25 cellular contexts compared by ENCODE assay signal in the genomic region with DNA sequence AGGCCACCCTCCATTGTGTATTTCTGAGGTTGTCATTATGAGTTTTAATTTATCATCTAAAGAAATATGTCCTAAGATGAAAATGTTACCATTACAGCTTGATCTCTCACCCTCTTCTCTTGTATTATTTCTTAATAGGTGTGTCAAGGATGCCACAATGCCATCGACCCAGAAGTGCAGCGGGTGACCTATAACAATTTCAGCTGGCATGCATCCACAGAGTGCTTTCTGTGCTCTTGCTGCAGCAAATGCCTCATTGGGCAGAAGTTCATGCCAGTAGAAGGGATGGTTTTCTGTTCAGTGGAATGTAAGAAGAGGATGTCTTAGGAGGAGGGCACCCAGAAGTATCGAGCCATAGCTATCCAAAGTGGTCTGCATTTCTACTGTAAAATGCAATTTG.
"Had no signal": no experiment of that assay in that cellular context is flagged by ENCODE, and none has a peak within 500 bp of the region (broad histone marks: within the 10 kb centered on the region; RNA-seq: fewer than 3 reads in every experiment).

No MANE protein-coding gene starts in this region.

- FAIRE-seq: bronchial epithelial cell, K562, TTC549 had no signal

- H3K27ac ChIP-seq: body of pancreas had no signal

- DNase-seq: activated B cell treated with CpG ODN at 0.5 μM for 24 hours; activated CD4-positive, alpha-beta T cell treated with anti-CD3 and anti-CD28 coated beads for 1 hour; activated CD8-positive, alpha-beta memory T cell treated with anti-CD3 and anti-CD28 coated beads, Interleukin-2, amount 10 ng/mL, durations not matched to agents 7 days and 5 days; activated gamma-delta T cell; activated naive CD4-positive, alpha-beta T cell treated with anti-CD3 and anti-CD28 coated beads, Interleukin-2, amount 10 ng/mL, durations not matched to agents 7 days and 5 days; activated T-cell treated with anti-CD3 and anti-CD28 coated beads, Interleukin-2, amount 50 U/mL, for 48 hours; aorta; body of pancreas; central memory CD4-positive, alpha-beta T cell; Karpas-422; MM.1S; NCI-H1105; NCI-H1436; NCI-H1694 treated with DMSO at 0.1 percent for 48 hours; NCI-H2081; NCI-H510A treated with DMSO at 0.1 percent for 48 hours; NCI-H69; SHP77 treated with DMSO at 0.1 percent for 48 hours; T-cell; T-helper 2 cell; T1000 had no signal

- H3K27me3 ChIP-seq: body of pancreas had no signal

- H3K4me3 ChIP-seq: body of pancreas, K562 had no signal

- H3K4me1 ChIP-seq: body of pancreas had no signal

- ATAC-seq: activated CD8-positive, alpha-beta memory T cell treated with anti-CD3 and anti-CD28 coated beads, Interleukin-2, amount 10 ng/mL, durations not matched to agents 7 days and 5 days; activated T-helper 17 cell treated with anti-CD3 and anti-CD28 coated beads, Interleukin-2, amount 50 U/mL, for 72 hours; body of pancreas; K562; T-cell had no signal

- H3K9me3 ChIP-seq: body of pancreas had no signal
